1 cellular context compared by ENCODE assay signal in the genomic region with DNA sequence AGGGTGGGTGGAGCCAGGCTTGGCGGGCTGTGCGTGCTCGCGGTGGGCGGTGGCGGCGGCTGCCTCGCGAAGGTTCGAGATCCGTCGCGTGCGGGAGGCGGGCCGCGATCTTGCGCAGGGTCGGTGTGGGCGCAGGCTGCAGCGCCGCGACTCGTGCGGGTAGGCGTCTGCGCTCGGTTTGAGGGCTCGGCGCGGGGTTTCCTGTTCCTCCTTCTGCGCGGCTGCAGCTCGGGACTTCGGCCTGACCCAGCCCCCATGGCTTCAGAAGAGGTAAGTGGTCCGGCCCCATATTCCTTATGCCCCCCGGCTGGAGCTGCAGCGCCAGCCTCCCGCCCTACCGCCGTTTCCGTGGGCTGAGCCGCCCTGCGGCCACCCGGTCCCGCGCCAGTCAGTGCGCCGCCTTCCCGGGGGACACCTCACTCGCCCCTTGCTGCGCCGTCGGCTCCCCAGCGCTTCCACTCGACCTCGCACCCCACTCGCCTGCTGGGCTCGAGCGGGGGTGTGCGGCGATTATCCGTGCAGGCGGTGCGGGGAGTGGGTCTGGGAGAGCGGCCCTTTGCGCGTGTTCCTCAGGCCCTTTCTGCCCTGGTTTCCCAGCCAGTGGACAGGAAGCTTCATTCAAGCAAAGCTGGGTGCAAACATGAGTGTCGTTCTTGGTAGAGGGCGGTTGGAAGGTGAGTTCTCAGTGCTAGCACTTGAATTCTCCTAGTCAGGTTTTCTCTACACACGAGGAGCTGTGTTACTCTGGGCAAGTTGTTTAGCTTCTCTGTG.
TF ChIP-seq lines count a peak whose summit lies in the region.

A gene with protein sequence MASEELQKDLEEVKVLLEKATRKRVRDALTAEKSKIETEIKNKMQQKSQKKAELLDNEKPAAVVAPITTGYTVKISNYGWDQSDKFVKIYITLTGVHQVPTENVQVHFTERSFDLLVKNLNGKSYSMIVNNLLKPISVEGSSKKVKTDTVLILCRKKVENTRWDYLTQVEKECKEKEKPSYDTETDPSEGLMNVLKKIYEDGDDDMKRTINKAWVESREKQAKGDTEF (plus strand): TSS at position 22 of the 771 bp plus-strand sequence. CDS start 234 bp downstream, at position 256.

TF ChIP-seq in K562, 482 proteins besides CTCF, POLR2A, EP300 and RAD21 (continued from another document and continues in another):
- TF ChIP-seq, protein P1, sequence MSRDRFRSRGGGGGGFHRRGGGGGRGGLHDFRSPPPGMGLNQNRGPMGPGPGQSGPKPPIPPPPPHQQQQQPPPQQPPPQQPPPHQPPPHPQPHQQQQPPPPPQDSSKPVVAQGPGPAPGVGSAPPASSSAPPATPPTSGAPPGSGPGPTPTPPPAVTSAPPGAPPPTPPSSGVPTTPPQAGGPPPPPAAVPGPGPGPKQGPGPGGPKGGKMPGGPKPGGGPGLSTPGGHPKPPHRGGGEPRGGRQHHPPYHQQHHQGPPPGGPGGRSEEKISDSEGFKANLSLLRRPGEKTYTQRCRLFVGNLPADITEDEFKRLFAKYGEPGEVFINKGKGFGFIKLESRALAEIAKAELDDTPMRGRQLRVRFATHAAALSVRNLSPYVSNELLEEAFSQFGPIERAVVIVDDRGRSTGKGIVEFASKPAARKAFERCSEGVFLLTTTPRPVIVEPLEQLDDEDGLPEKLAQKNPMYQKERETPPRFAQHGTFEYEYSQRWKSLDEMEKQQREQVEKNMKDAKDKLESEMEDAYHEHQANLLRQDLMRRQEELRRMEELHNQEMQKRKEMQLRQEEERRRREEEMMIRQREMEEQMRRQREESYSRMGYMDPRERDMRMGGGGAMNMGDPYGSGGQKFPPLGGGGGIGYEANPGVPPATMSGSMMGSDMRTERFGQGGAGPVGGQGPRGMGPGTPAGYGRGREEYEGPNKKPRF (IDR thresholded peaks at IDR 0.05; ENCODE audit: low read depth, low read length), result no peak
- TF ChIP-seq POLR2G (IDR thresholded peaks at IDR 0.05; ENCODE audit: low read depth, low read length), result peak; percentile 90
- TF ChIP-seq, protein P2, sequence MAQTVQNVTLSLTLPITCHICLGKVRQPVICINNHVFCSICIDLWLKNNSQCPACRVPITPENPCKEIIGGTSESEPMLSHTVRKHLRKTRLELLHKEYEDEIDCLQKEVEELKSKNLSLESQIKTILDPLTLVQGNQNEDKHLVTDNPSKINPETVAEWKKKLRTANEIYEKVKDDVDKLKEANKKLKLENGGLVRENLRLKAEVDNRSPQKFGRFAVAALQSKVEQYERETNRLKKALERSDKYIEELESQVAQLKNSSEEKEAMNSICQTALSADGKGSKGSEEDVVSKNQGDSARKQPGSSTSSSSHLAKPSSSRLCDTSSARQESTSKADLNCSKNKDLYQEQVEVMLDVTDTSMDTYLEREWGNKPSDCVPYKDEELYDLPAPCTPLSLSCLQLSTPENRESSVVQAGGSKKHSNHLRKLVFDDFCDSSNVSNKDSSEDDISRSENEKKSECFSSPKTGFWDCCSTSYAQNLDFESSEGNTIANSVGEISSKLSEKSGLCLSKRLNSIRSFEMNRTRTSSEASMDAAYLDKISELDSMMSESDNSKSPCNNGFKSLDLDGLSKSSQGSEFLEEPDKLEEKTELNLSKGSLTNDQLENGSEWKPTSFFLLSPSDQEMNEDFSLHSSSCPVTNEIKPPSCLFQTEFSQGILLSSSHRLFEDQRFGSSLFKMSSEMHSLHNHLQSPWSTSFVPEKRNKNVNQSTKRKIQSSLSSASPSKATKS (CRISPR knock-in tag; IDR thresholded peaks at IDR 0.05), result no peak
- no peak for TF ChIP-seq POLR2H (tag; IDR thresholded peaks at IDR 0.05; ENCODE audit: low read depth)
- TF ChIP-seq ZNF830 (CRISPR knock-in tag; IDR thresholded peaks at IDR 0.05), result peak; percentile 72
- no peak for TF ChIP-seq NCOR1 (IDR thresholded peaks at IDR 0.05)
- no peak for TF ChIP-seq RBM17 (IDR thresholded peaks at IDR 0.05; ENCODE audit: borderline replicate concordance, low read depth, low read length)
- TF ChIP-seq, protein P3, sequence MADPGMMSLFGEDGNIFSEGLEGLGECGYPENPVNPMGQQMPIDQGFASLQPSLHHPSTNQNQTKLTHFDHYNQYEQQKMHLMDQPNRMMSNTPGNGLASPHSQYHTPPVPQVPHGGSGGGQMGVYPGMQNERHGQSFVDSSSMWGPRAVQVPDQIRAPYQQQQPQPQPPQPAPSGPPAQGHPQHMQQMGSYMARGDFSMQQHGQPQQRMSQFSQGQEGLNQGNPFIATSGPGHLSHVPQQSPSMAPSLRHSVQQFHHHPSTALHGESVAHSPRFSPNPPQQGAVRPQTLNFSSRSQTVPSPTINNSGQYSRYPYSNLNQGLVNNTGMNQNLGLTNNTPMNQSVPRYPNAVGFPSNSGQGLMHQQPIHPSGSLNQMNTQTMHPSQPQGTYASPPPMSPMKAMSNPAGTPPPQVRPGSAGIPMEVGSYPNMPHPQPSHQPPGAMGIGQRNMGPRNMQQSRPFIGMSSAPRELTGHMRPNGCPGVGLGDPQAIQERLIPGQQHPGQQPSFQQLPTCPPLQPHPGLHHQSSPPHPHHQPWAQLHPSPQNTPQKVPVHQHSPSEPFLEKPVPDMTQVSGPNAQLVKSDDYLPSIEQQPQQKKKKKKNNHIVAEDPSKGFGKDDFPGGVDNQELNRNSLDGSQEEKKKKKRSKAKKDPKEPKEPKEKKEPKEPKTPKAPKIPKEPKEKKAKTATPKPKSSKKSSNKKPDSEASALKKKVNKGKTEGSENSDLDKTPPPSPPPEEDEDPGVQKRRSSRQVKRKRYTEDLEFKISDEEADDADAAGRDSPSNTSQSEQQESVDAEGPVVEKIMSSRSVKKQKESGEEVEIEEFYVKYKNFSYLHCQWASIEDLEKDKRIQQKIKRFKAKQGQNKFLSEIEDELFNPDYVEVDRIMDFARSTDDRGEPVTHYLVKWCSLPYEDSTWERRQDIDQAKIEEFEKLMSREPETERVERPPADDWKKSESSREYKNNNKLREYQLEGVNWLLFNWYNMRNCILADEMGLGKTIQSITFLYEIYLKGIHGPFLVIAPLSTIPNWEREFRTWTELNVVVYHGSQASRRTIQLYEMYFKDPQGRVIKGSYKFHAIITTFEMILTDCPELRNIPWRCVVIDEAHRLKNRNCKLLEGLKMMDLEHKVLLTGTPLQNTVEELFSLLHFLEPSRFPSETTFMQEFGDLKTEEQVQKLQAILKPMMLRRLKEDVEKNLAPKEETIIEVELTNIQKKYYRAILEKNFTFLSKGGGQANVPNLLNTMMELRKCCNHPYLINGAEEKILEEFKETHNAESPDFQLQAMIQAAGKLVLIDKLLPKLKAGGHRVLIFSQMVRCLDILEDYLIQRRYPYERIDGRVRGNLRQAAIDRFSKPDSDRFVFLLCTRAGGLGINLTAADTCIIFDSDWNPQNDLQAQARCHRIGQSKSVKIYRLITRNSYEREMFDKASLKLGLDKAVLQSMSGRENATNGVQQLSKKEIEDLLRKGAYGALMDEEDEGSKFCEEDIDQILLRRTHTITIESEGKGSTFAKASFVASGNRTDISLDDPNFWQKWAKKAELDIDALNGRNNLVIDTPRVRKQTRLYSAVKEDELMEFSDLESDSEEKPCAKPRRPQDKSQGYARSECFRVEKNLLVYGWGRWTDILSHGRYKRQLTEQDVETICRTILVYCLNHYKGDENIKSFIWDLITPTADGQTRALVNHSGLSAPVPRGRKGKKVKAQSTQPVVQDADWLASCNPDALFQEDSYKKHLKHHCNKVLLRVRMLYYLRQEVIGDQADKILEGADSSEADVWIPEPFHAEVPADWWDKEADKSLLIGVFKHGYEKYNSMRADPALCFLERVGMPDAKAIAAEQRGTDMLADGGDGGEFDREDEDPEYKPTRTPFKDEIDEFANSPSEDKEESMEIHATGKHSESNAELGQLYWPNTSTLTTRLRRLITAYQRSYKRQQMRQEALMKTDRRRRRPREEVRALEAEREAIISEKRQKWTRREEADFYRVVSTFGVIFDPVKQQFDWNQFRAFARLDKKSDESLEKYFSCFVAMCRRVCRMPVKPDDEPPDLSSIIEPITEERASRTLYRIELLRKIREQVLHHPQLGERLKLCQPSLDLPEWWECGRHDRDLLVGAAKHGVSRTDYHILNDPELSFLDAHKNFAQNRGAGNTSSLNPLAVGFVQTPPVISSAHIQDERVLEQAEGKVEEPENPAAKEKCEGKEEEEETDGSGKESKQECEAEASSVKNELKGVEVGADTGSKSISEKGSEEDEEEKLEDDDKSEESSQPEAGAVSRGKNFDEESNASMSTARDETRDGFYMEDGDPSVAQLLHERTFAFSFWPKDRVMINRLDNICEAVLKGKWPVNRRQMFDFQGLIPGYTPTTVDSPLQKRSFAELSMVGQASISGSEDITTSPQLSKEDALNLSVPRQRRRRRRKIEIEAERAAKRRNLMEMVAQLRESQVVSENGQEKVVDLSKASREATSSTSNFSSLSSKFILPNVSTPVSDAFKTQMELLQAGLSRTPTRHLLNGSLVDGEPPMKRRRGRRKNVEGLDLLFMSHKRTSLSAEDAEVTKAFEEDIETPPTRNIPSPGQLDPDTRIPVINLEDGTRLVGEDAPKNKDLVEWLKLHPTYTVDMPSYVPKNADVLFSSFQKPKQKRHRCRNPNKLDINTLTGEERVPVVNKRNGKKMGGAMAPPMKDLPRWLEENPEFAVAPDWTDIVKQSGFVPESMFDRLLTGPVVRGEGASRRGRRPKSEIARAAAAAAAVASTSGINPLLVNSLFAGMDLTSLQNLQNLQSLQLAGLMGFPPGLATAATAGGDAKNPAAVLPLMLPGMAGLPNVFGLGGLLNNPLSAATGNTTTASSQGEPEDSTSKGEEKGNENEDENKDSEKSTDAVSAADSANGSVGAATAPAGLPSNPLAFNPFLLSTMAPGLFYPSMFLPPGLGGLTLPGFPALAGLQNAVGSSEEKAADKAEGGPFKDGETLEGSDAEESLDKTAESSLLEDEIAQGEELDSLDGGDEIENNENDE (IDR thresholded peaks at IDR 0.05; ENCODE audit: low read depth, low read length), result no peak
- peak; percentile 15 for TF ChIP-seq POLR2B (IDR thresholded peaks at IDR 0.05; ENCODE audit: low read depth, partially characterized antibody)
- no peak for TF ChIP-seq ZNF79 (CRISPR knock-in tag; IDR thresholded peaks at IDR 0.05; ENCODE audit: low read depth)
- TF ChIP-seq DMBX1 (CRISPR knock-in tag; IDR thresholded peaks at IDR 0.05; ENCODE audit: borderline replicate concordance), result no peak
- TF ChIP-seq RCOR1 (IDR thresholded peaks at IDR 0.05; ENCODE audit: borderline replicate concordance in 1 of 2, low read depth in 2 of 2, low read length in 2 of 2), result no peak
- TF ChIP-seq XRCC5 (IDR thresholded peaks at IDR 0.05; ENCODE audit: low read depth, low read length), result no peak
- TF ChIP-seq, protein P4, sequence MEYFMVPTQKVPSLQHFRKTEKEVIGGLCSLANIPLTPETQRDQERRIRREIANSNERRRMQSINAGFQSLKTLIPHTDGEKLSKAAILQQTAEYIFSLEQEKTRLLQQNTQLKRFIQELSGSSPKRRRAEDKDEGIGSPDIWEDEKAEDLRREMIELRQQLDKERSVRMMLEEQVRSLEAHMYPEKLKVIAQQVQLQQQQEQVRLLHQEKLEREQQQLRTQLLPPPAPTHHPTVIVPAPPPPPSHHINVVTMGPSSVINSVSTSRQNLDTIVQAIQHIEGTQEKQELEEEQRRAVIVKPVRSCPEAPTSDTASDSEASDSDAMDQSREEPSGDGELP (CRISPR knock-in tag; IDR thresholded peaks at IDR 0.05; ENCODE audit: borderline replicate concordance), result peak; percentile 41
- TF ChIP-seq RBM22 (IDR thresholded peaks at IDR 0.05; ENCODE audit: low read depth, low read length, poor library complexity, severe bottlenecking), result peak; percentile 79
- TF ChIP-seq SPI1 (IDR thresholded peaks at IDR 0.05; ENCODE audit: borderline replicate concordance, low read depth, low read length), result no peak
- TF ChIP-seq EZH2 (IDR thresholded peaks at IDR 0.05; ENCODE audit: borderline replicate concordance, low read depth, low read length), result no peak
- TF ChIP-seq ZZZ3 (IDR thresholded peaks at IDR 0.05), result no peak
- TF ChIP-seq, protein P5, sequence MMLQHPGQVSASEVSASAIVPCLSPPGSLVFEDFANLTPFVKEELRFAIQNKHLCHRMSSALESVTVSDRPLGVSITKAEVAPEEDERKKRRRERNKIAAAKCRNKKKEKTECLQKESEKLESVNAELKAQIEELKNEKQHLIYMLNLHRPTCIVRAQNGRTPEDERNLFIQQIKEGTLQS (IDR thresholded peaks at IDR 0.05), result no peak
- TF ChIP-seq, protein P5 (CRISPR knock-in tag; conservative IDR thresholded peaks at IDR 0.05), result 0 out of 2 replicates have a peak, but pooled peaks have one; percentile 26
- TF ChIP-seq CREM (IDR thresholded peaks at IDR 0.05; ENCODE audit: low read depth), result no peak
- TF ChIP-seq, protein P6, sequence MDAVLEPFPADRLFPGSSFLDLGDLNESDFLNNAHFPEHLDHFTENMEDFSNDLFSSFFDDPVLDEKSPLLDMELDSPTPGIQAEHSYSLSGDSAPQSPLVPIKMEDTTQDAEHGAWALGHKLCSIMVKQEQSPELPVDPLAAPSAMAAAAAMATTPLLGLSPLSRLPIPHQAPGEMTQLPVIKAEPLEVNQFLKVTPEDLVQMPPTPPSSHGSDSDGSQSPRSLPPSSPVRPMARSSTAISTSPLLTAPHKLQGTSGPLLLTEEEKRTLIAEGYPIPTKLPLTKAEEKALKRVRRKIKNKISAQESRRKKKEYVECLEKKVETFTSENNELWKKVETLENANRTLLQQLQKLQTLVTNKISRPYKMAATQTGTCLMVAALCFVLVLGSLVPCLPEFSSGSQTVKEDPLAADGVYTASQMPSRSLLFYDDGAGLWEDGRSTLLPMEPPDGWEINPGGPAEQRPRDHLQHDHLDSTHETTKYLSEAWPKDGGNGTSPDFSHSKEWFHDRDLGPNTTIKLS (IDR thresholded peaks at IDR 0.05; ENCODE audit: borderline replicate concordance, low read depth), result no peak
- no peak for TF ChIP-seq GABPB2 (CRISPR knock-in tag; conservative IDR thresholded peaks at IDR 0.05)
- no peak for TF ChIP-seq NFXL1 (CRISPR knock-in tag; IDR thresholded peaks at IDR 0.05)
- TF ChIP-seq HNRNPH1 (optimal IDR thresholded peaks at IDR 0.05; ENCODE audit: low read depth, low read length), result no peak
- no peak for TF ChIP-seq MAFG (tag; conservative IDR thresholded peaks at IDR 0.05)
- no peak for TF ChIP-seq JUNB (CRISPR knock-in tag; conservative IDR thresholded peaks at IDR 0.05)
- TF ChIP-seq CHD1 (IDR thresholded peaks at IDR 0.05; ENCODE audit: low read length), result peak; percentile 73
- no peak for TF ChIP-seq EP400 (IDR thresholded peaks at IDR 0.05)
- TF ChIP-seq, protein P7, sequence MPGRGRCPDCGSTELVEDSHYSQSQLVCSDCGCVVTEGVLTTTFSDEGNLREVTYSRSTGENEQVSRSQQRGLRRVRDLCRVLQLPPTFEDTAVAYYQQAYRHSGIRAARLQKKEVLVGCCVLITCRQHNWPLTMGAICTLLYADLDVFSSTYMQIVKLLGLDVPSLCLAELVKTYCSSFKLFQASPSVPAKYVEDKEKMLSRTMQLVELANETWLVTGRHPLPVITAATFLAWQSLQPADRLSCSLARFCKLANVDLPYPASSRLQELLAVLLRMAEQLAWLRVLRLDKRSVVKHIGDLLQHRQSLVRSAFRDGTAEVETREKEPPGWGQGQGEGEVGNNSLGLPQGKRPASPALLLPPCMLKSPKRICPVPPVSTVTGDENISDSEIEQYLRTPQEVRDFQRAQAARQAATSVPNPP (IDR thresholded peaks at IDR 0.05; ENCODE audit: borderline replicate concordance, insufficient read depth, insufficient read length), result no peak
- TF ChIP-seq, protein P8, sequence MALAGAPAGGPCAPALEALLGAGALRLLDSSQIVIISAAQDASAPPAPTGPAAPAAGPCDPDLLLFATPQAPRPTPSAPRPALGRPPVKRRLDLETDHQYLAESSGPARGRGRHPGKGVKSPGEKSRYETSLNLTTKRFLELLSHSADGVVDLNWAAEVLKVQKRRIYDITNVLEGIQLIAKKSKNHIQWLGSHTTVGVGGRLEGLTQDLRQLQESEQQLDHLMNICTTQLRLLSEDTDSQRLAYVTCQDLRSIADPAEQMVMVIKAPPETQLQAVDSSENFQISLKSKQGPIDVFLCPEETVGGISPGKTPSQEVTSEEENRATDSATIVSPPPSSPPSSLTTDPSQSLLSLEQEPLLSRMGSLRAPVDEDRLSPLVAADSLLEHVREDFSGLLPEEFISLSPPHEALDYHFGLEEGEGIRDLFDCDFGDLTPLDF (CRISPR knock-in tag; IDR thresholded peaks at IDR 0.05), result no peak
